ENCODE assay signal across 8 cellular contexts in genomic region chr19:13150919-13151604, GRCh38. TPM values are rescaled to one million over a fixed set of nuclear protein-coding genes. Genes with fewer than 3 reads are reported as not detected.
DNase-seq lines count a peak whose midpoint lies in the region; ATAC-seq and TF ChIP-seq lines count a peak whose summit lies in the region.

No MANE protein-coding gene starts in this region.

- no peaks in the 10 kb centered on the region for H3K9me2 ChIP-seq in GM23248 (ENCODE audit: insufficient read depth)

- H3K79me2 ChIP-seq in GM23248 (ENCODE audit: insufficient read depth) = peaks cover 65% of the 10 kb centered on the region

- H4K20me1 ChIP-seq in GM23248 (ENCODE audit: insufficient read depth) = no peaks in the 10 kb centered on the region

- ATAC-seq in thoracic aorta (ENCODE audit: insufficient number of reproducible peaks, low FRiP score, low read depth) (no peak), GM18519 (IDR thresholded peaks at IDR 0.05; ENCODE audit: low FRiP score, unreplicated experiment) (no peak)

- H2AFZ ChIP-seq in GM23248 = 0 out of 2 replicates have a peak overlapping the region, but pooled peaks have one; percentile 75

- H3K4me2 ChIP-seq in GM23248 (ENCODE audit: unreplicated experiment) = peak overlapping the region; percentile 87

- H3K27me3 ChIP-seq in GM23248 (replicated peaks; ENCODE audit: insufficient read depth) (no peaks in the 10 kb centered on the region), SJCRH30 (no peaks in the 10 kb centered on the region), thoracic aorta (replicated peaks; ENCODE audit: insufficient read depth) (no peaks in the 10 kb centered on the region)

- no peaks in the 10 kb centered on the region; the same call in 1 of the 2 replicates for H3K36me3 ChIP-seq in GM23248 (ENCODE audit: low read depth)
- H3K36me3 ChIP-seq in SJCRH30 = peaks cover 3% of the 10 kb centered on the region; the same call in 1 of the 2 replicates
- peaks cover 16% of the 10 kb centered on the region for H3K36me3 ChIP-seq in mesodermal cell (ENCODE audit: control insufficient read depth, insufficient read depth, low read length)
- no peaks in the 10 kb centered on the region for H3K36me3 ChIP-seq in thoracic aorta

- H3K9me3 ChIP-seq in GM23248 (ENCODE audit: low read depth) = no peaks in the 10 kb centered on the region
- no peaks in the 10 kb centered on the region for H3K9me3 ChIP-seq in SJCRH30 (replicated peaks)
- H3K9me3 ChIP-seq in mesodermal cell (ENCODE audit: control insufficient read depth, low read length) = no peaks in the 10 kb centered on the region
- no peaks in the 10 kb centered on the region for H3K9me3 ChIP-seq in thoracic aorta

- peaks cover 32% of the 10 kb centered on the region for H3F3A ChIP-seq in GM23248 (ENCODE audit: insufficient read depth)

- H3K9ac ChIP-seq in GM23248 = peak overlapping the region; percentile 99

- 0 out of 2 replicates have a peak, but pooled peaks cover 17% of the 10 kb centered on the region for H3K4me1 ChIP-seq in GM23248 (ENCODE audit: insufficient read depth)
- H3K4me1 ChIP-seq in SJCRH30 = peaks cover 6% of the 10 kb centered on the region; the same call in 1 of the 2 replicates
- peaks cover 4% of the 10 kb centered on the region for H3K4me1 ChIP-seq in mesodermal cell (ENCODE audit: control insufficient read depth, insufficient read depth, low read length, poor library complexity, severe bottlenecking)
- H3K4me1 ChIP-seq in thoracic aorta (ENCODE audit: control insufficient read depth in 1 of 2, low read depth in 2 of 2) = peaks cover 16 to 31% of the 10 kb centered on the region in 2 donors

- in situ Hi-C loops in GM23248 (cut with MboI) = no loop called here

- no peak for TF ChIP-seq CTCF in thoracic aorta (IDR thresholded peaks at IDR 0.05)

- H3K27ac ChIP-seq in GM23248 = peak overlapping the region; percentile 93
- H3K27ac ChIP-seq in SJCRH30 = peak overlapping the region; percentile 56
- peak overlapping the region; percentile 98 for H3K27ac ChIP-seq in cingulate gyrus (ENCODE audit: low read depth, low read length)
- peak overlapping the region; percentile 91 for H3K27ac ChIP-seq in mesodermal cell (ENCODE audit: low read depth, low read length, severe bottlenecking)
- peak overlapping the region; percentile 100 for H3K27ac ChIP-seq in thoracic aorta

- DNase-seq in GM23248 = peak; percentile 41
- DNase-seq in SJCRH30 = peak in 1 of 2 experiments; percentile 42
- DNase-seq in thoracic aorta (ENCODE audit: low spot score) = no peak
- no peak for DNase-seq in COLO668 (lab: John Stamatoyannopoulos, UW; ENCODE audit: unreplicated experiment)
- DNase-seq in NCI-H1048 (lab: John Stamatoyannopoulos, UW) = no peak

- H3K4me3 ChIP-seq in GM23248 (peak overlapping the region; percentile 96), SJCRH30 (peak overlapping the region; percentile 75), mesodermal cell (ENCODE audit: extremely low read depth, insufficient read depth, low read length, poor library complexity, severe bottlenecking) (peak overlapping the region; percentile 99), thoracic aorta (peak overlapping the region; percentile 100)

- 1 to 2% methylated on average over 27 to 34 of the region's 34 CpGs for WGBS in GM23248 (ENCODE audit: low coverage in 1 of 2, low lambda C conversion rate in 2 of 2, missing lambda C conversion rate in 2 of 2), 2 experiments
- WGBS in mesodermal cell (ENCODE audit: insufficient coverage in 2 of 2), 2 experiments = 1% methylated on average over 27 to 30 of the region's 34 CpGs

RNA-seq across cellular contexts. Expression of gene IER2, which starts 0.9 kb away (rescaled TPM):
- 27.8 and 30.4 TPM in 2 replicates for total RNA-seq in GM23248 (2014; rRNA removed; shearing (Covaris generic))
- 84.0 and 88.6 TPM in 2 replicates for polyA plus RNA-seq in GM23248 (2016; fragmentation: Nextera tagmentation; extraction: Ambion mirVana)
- total RNA-seq in SJCRH30 (2014; rRNA removed; shearing (Covaris generic)) = 30.2 and 31.7 TPM in 2 replicates
- 106 TPM for polyA plus RNA-seq in mesodermal cell (2013, experiment 1 of 2)
- 66.8 TPM for polyA plus RNA-seq in mesodermal cell (2013, experiment 2 of 2)
- total RNA-seq in thoracic aorta = 100 to 1,000 TPM; 125 to 440 TPM

RNA-seq across cellular contexts. Expression of gene STX10, which starts 0.9 kb away (rescaled TPM):
- 56.4 and 80.5 TPM in 2 replicates for total RNA-seq in GM23248 (2014; rRNA removed; shearing (Covaris generic))
- 55.6 and 62.4 TPM in 2 replicates for polyA plus RNA-seq in GM23248 (2016; fragmentation: Nextera tagmentation; extraction: Ambion mirVana)
- 58.5 and 70.7 TPM in 2 replicates for total RNA-seq in SJCRH30 (2014; rRNA removed; shearing (Covaris generic))
- polyA plus RNA-seq in mesodermal cell (2013, experiment 1 of 2) = 45.6 TPM
- 36.3 TPM for polyA plus RNA-seq in mesodermal cell (2013, experiment 2 of 2)
- 10 to 100 TPM; 30.8 to 83.4 TPM for total RNA-seq in thoracic aorta

RNA-seq across cellular contexts. Expression of gene NACC1, which starts 33.0 kb away (rescaled TPM):
- total RNA-seq in GM23248 (2014; rRNA removed; shearing (Covaris generic)) = 104 and 105 TPM in 2 replicates
- 1.4 and 2.6 TPM in 2 replicates for polyA plus RNA-seq in GM23248 (2016; fragmentation: Nextera tagmentation; extraction: Ambion mirVana)
- 103 and 105 TPM in 2 replicates for total RNA-seq in SJCRH30 (2014; rRNA removed; shearing (Covaris generic))
- polyA plus RNA-seq in mesodermal cell (2013, experiment 1 of 2) = 60.4 TPM
- 40.7 TPM for polyA plus RNA-seq in mesodermal cell (2013, experiment 2 of 2)
- 10 to 100 TPM; 27.2 to 28.8 TPM for total RNA-seq in thoracic aorta

RNA-seq across cellular contexts. Expression of gene TRMT1, which starts 34.5 kb away (rescaled TPM):
- total RNA-seq in GM23248 (2014; rRNA removed; shearing (Covaris generic)) = 30.4 and 33.0 TPM in 2 replicates
- polyA plus RNA-seq in GM23248 (2016; fragmentation: Nextera tagmentation; extraction: Ambion mirVana) = 27.0 and 31.8 TPM in 2 replicates
- total RNA-seq in SJCRH30 (2014; rRNA removed; shearing (Covaris generic)) = 54.1 and 59.0 TPM in 2 replicates
- 36.2 TPM for polyA plus RNA-seq in mesodermal cell (2013, experiment 1 of 2)
- 27.4 TPM for polyA plus RNA-seq in mesodermal cell (2013, experiment 2 of 2)
- total RNA-seq in thoracic aorta = 10 to 100 TPM; 35.3 to 52.3 TPM

RNA-seq across cellular contexts. Expression of gene LYL1, which starts 48.4 kb away (rescaled TPM):
- total RNA-seq in GM23248 (2014; rRNA removed; shearing (Covaris generic)) = not detected in 2 replicates
- 0.18 TPM in 1 of 2 replicates, not detected in the other for polyA plus RNA-seq in GM23248 (2016; fragmentation: Nextera tagmentation; extraction: Ambion mirVana)
- total RNA-seq in SJCRH30 (2014; rRNA removed; shearing (Covaris generic)) = 0.08 TPM in 1 of 2 replicates, not detected in the other
- polyA plus RNA-seq in mesodermal cell (2013, experiment 1 of 2) = 14.3 TPM
- polyA plus RNA-seq in mesodermal cell (2013, experiment 2 of 2) = 10.6 TPM
- 10 to 100 TPM; 10.6 to 36.1 TPM for total RNA-seq in thoracic aorta
